In genomic region chr13:23516706-23517105, GRCh38 we compare ENCODE assay signal across 17 cellular contexts. TPM values are rescaled to one million over a fixed set of nuclear protein-coding genes. Genes with fewer than 3 reads are reported as not detected.
"Had no signal": no experiment of that assay in that cellular context is flagged by ENCODE, and none has a peak within 500 bp of the region (broad histone marks: within the 10 kb centered on the region; RNA-seq: fewer than 3 reads in every experiment).

No MANE protein-coding gene starts in this region.

- H3K4me1 Mint-ChIP-seq: activated T-helper 17 cell treated with anti-CD3 and anti-CD28 coated beads, Interleukin-2, amount 50 U/mL, for 72 hours; naive thymus-derived CD8-positive, alpha-beta T cell; stimulated activated naive B cell treated with anti-CD40 and anti-IgM and Interleukin-4, amounts not matched to agents 10 μg/mL and 1 μg/mL and 100 μg/mL, for 72 hours had no signal

- H3K9me3 ChIP-seq: body of pancreas, colonic mucosa, left ventricle myocardium inferior, neutrophil, thyroid gland had no signal

- H3K27ac ChIP-seq: body of pancreas, colonic mucosa, left ventricle myocardium inferior, neutrophil, thyroid gland had no signal

- H3K36me3 ChIP-seq: colonic mucosa, left ventricle myocardium inferior, neutrophil, thyroid gland had no signal

- H3K9me3 Mint-ChIP-seq: activated naive CD4-positive, alpha-beta T cell treated with anti-CD3 and anti-CD28 coated beads for 36 hours; activated T-helper 17 cell treated with anti-CD3 and anti-CD28 coated beads, Interleukin-2, amount 50 U/mL, for 72 hours; naive thymus-derived CD8-positive, alpha-beta T cell; stimulated activated naive B cell treated with anti-CD40 and anti-IgM and Interleukin-4, amounts not matched to agents 10 μg/mL and 1 μg/mL and 100 μg/mL, for 72 hours had no signal

- H3K27me3 ChIP-seq: body of pancreas, colonic mucosa, thyroid gland had no signal

- H3K4me1 ChIP-seq: body of pancreas, colonic mucosa, thyroid gland had no signal

- H3K27ac Mint-ChIP-seq: activated naive CD4-positive, alpha-beta T cell treated with anti-CD3 and anti-CD28 coated beads for 36 hours; activated T-helper 17 cell treated with anti-CD3 and anti-CD28 coated beads, Interleukin-2, amount 50 U/mL, for 72 hours; stimulated activated naive B cell treated with anti-CD40 and anti-IgM and Interleukin-4, amounts not matched to agents 10 μg/mL and 1 μg/mL and 100 μg/mL, for 72 hours had no signal

- H3K36me3 Mint-ChIP-seq: naive thymus-derived CD8-positive, alpha-beta T cell; stimulated activated naive B cell treated with anti-CD40 and anti-IgM and Interleukin-4, amounts not matched to agents 10 μg/mL and 1 μg/mL and 100 μg/mL, for 72 hours had no signal

- DNase-seq: activated CD4-positive, alpha-beta T cell treated with anti-CD3 and anti-CD28 coated beads, Interleukin-2, amount 50 U/mL, for 1 hour; activated naive CD4-positive, alpha-beta T cell treated with anti-CD3 and anti-CD28 coated beads for 36 hours; body of pancreas; caudate nucleus; colonic mucosa; kidney; left ventricle myocardium inferior; naive thymus-derived CD8-positive, alpha-beta T cell; posterior cingulate gyrus; stimulated activated CD4-positive, alpha-beta T cell treated with anti-CD3 and anti-CD28 coated beads, Interleukin-15, amount 100 ng/mL, for 24 hours; stimulated activated CD4-positive, alpha-beta T cell treated with anti-CD3 and anti-CD28 coated beads, Interleukin-4, amount 100 ng/mL, for 1 hour; stimulated activated naive B cell treated with anti-CD40 and anti-IgM and Interleukin-4, amounts not matched to agents 10 μg/mL and 1 μg/mL and 100 μg/mL, for 72 hours; thyroid gland had no signal

- H3K4me3 ChIP-seq: body of pancreas, colonic mucosa, left ventricle myocardium inferior, skin epidermis, thyroid gland had no signal

- H3K4me3 Mint-ChIP-seq: activated naive CD4-positive, alpha-beta T cell treated with anti-CD3 and anti-CD28 coated beads for 36 hours; activated T-helper 17 cell treated with anti-CD3 and anti-CD28 coated beads, Interleukin-2, amount 50 U/mL, for 72 hours; naive thymus-derived CD8-positive, alpha-beta T cell; stimulated activated naive B cell treated with anti-CD40 and anti-IgM and Interleukin-4, amounts not matched to agents 10 μg/mL and 1 μg/mL and 100 μg/mL, for 72 hours had no signal

RNA-seq across cellular contexts. Expression of gene TNFRSF19, which starts 53.5 kb away (rescaled TPM):
- total RNA-seq: activated CD8-positive, alpha-beta memory T cell treated with anti-CD3 and anti-CD28 coated beads for 36 hours; activated naive CD4-positive, alpha-beta T cell treated with anti-CD3 and anti-CD28 coated beads for 36 hours had no signal
